Comparison of ENCODE assay signal across 1 cellular context in genomic region chr19:12757544-12758274, GRCh38.
A peak's percentile ranks its signal among the peaks of the same experiment; 100 is the strongest.
TF ChIP-seq lines count a peak whose summit lies in the region.

No MANE protein-coding gene starts in this region.

TF ChIP-seq in HepG2, 621 proteins besides CTCF, POLR2A, EP300 and RAD21 (continued from another document):
- no peak for TF ChIP-seq NFAT5 (CRISPR knock-in tag; IDR thresholded peaks at IDR 0.05)
- no peak for TF ChIP-seq GATA4 (IDR thresholded peaks at IDR 0.05; ENCODE audit: borderline replicate concordance, low read depth)
- TF ChIP-seq ZSCAN12 (CRISPR knock-in tag; IDR thresholded peaks at IDR 0.05), result no peak
- no peak for TF ChIP-seq ATF7 (IDR thresholded peaks at IDR 0.05)
- no peak for TF ChIP-seq ATF7 (CRISPR knock-in tag; IDR thresholded peaks at IDR 0.05)
- TF ChIP-seq SPEN (CRISPR knock-in tag; IDR thresholded peaks at IDR 0.05; ENCODE audit: low read depth), result peak; percentile 40; the same call in 1 of the 2 replicates
- no peak for TF ChIP-seq FOXK1 (CRISPR knock-in tag; IDR thresholded peaks at IDR 0.05; ENCODE audit: borderline replicate concordance, low read depth)
- TF ChIP-seq, protein P1, sequence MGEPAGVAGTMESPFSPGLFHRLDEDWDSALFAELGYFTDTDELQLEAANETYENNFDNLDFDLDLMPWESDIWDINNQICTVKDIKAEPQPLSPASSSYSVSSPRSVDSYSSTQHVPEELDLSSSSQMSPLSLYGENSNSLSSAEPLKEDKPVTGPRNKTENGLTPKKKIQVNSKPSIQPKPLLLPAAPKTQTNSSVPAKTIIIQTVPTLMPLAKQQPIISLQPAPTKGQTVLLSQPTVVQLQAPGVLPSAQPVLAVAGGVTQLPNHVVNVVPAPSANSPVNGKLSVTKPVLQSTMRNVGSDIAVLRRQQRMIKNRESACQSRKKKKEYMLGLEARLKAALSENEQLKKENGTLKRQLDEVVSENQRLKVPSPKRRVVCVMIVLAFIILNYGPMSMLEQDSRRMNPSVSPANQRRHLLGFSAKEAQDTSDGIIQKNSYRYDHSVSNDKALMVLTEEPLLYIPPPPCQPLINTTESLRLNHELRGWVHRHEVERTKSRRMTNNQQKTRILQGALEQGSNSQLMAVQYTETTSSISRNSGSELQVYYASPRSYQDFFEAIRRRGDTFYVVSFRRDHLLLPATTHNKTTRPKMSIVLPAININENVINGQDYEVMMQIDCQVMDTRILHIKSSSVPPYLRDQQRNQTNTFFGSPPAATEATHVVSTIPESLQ (CRISPR knock-in tag; conservative IDR thresholded peaks at IDR 0.05), result no peak
- TF ChIP-seq ZNF598 (CRISPR knock-in tag; IDR thresholded peaks at IDR 0.05; ENCODE audit: borderline replicate concordance), result peak; percentile 75; the same call in 1 of the 2 replicates
- TF ChIP-seq NFYC (CRISPR knock-in tag; IDR thresholded peaks at IDR 0.05), result no peak
- no peak for TF ChIP-seq FOXC1 (CRISPR knock-in tag; IDR thresholded peaks at IDR 0.05; ENCODE audit: borderline replicate concordance)
- no peak for TF ChIP-seq KDM4B (CRISPR knock-in tag; IDR thresholded peaks at IDR 0.05)
- TF ChIP-seq ZNF792 (CRISPR knock-in tag; IDR thresholded peaks at IDR 0.05), result 0 out of 2 replicates have a peak, but pooled peaks have one; percentile 37
- no peak for TF ChIP-seq NPAS2 (CRISPR knock-in tag; IDR thresholded peaks at IDR 0.05; ENCODE audit: borderline replicate concordance)
- TF ChIP-seq, protein P2, sequence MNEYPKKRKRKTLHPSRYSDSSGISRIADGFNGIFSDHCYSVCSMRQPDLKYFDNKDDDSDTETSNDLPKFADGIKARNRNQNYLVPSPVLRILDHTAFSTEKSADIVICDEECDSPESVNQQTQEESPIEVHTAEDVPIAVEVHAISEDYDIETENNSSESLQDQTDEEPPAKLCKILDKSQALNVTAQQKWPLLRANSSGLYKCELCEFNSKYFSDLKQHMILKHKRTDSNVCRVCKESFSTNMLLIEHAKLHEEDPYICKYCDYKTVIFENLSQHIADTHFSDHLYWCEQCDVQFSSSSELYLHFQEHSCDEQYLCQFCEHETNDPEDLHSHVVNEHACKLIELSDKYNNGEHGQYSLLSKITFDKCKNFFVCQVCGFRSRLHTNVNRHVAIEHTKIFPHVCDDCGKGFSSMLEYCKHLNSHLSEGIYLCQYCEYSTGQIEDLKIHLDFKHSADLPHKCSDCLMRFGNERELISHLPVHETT (CRISPR knock-in tag; conservative IDR thresholded peaks at IDR 0.05), result peak; percentile 31; the same call in 1 of the 2 replicates
- no peak for TF ChIP-seq ZNF83 (CRISPR knock-in tag; IDR thresholded peaks at IDR 0.05; ENCODE audit: borderline replicate concordance)
- no peak for TF ChIP-seq ZNF160 (CRISPR knock-in tag; IDR thresholded peaks at IDR 0.05)
- no peak for TF ChIP-seq TBX3 (IDR thresholded peaks at IDR 0.05; ENCODE audit: borderline replicate concordance)
- no peak for TF ChIP-seq RFXANK (CRISPR knock-in tag; IDR thresholded peaks at IDR 0.05)
